Comparison of ENCODE assay signal across 8 cellular contexts in genomic region chr12:75437564-75437963, GRCh38. TPM values are rescaled to one million over a fixed set of nuclear protein-coding genes. Genes with fewer than 3 reads are reported as not detected.
A peak's percentile ranks its signal among the peaks of the same experiment; 100 is the strongest.
DNase-seq lines count a peak whose midpoint lies in the region; ATAC-seq and TF ChIP-seq lines count a peak whose summit lies in the region.

No MANE protein-coding gene starts in this region.

- no peak overlapping the region for H3K4me3 Mint-ChIP-seq in activated naive CD8-positive, alpha-beta T cell treated with anti-CD3 and anti-CD28 coated beads, Interleukin-2, amount 50 U/mL, for 24 hours
- no peak overlapping the region for H3K4me3 Mint-ChIP-seq in naive B cell
- H3K4me3 Mint-ChIP-seq in activated T-helper 2 cell treated with anti-CD3 and anti-CD28 coated beads, Interferon-gamma antibody, Interleukin-2, Interleukin-4, amounts not matched to agents 10 μg/mL and 5 μg/mL and 100 μg/mL, durations not matched to agents 14 hours and 24 hours and 36 hours (ENCODE audit: low read depth), result no peak overlapping the region

- intact Hi-C loops in activated T-helper 2 cell treated with anti-CD3 and anti-CD28 coated beads, Interferon-gamma antibody, Interleukin-2, Interleukin-4, amounts not matched to agents 10 μg/mL and 5 μg/mL and 100 μg/mL, durations not matched to agents 14 hours and 24 hours and 36 hours (cut with micrococcal nuclease), result no loop called here

- H3K36me3 Mint-ChIP-seq in activated naive CD8-positive, alpha-beta T cell treated with anti-CD3 and anti-CD28 coated beads, Interleukin-2, amount 50 U/mL, for 24 hours (ENCODE audit: low read depth), result no peaks in the 10 kb centered on the region
- H3K36me3 Mint-ChIP-seq in naive B cell, result peaks cover 0 to 10% of the 10 kb centered on the region in 2 donors
- no peaks in the 10 kb centered on the region for H3K36me3 Mint-ChIP-seq in activated T-helper 2 cell treated with anti-CD3 and anti-CD28 coated beads, Interferon-gamma antibody, Interleukin-2, Interleukin-4, amounts not matched to agents 10 μg/mL and 5 μg/mL and 100 μg/mL, durations not matched to agents 14 hours and 24 hours and 36 hours (ENCODE audit: low read depth)

- no peak for TF ChIP-seq CTCF in GM13976 (IDR thresholded peaks at IDR 0.05; ENCODE audit: borderline replicate concordance, control extremely low read depth, extremely low read depth, insufficient read depth, missing control alignments)

- in situ Hi-C loops in GM13976 (cut with MboI; ENCODE audit: low sequenced_read_pairs, unreplicated experiment), result no loop called here

- H3K27me3 Mint-ChIP-seq in activated naive CD8-positive, alpha-beta T cell treated with anti-CD3 and anti-CD28 coated beads, Interleukin-2, amount 50 U/mL, for 24 hours, result no peaks in the 10 kb centered on the region
- H3K27me3 Mint-ChIP-seq in naive B cell, result peaks cover 0 to 8% (median 5%) of the 10 kb centered on the region in 3 donors
- peaks cover 17% of the 10 kb centered on the region for H3K27me3 Mint-ChIP-seq in activated T-helper 2 cell treated with anti-CD3 and anti-CD28 coated beads, Interferon-gamma antibody, Interleukin-2, Interleukin-4, amounts not matched to agents 10 μg/mL and 5 μg/mL and 100 μg/mL, durations not matched to agents 14 hours and 24 hours and 36 hours (ENCODE audit: low read depth)

- DNase-seq in GM13976 (ENCODE audit: low spot score) (peak; percentile 9), naive B cell (peak; percentile 37), putamen (ENCODE audit: low spot score) (no peak), iPS-NIHi11 (ENCODE audit: low spot score) (no peak), NCI-H1092 treated with DMSO at 0.1 percent for 48 hours (lab: John Stamatoyannopoulos, UW) (no peak)
- no peak for DNase-seq in activated naive CD8-positive, alpha-beta T cell treated with anti-CD3 and anti-CD28 coated beads, Interleukin-2, amount 50 U/mL, for 24 hours
- no peak for DNase-seq in activated T-helper 2 cell treated with anti-CD3 and anti-CD28 coated beads, Interferon-gamma antibody, Interleukin-2, Interleukin-4, amounts not matched to agents 10 μg/mL and 5 μg/mL and 100 μg/mL, durations not matched to agents 14 hours and 24 hours and 36 hours (ENCODE audit: low spot score)

- peaks cover 6% of the 10 kb centered on the region for H3K9me3 Mint-ChIP-seq in activated naive CD8-positive, alpha-beta T cell treated with anti-CD3 and anti-CD28 coated beads, Interleukin-2, amount 50 U/mL, for 24 hours
- H3K9me3 Mint-ChIP-seq in naive B cell, result peaks cover 0 to 22% (median 8%) of the 10 kb centered on the region in 7 donors
- peaks cover 15% of the 10 kb centered on the region for H3K9me3 Mint-ChIP-seq in activated T-helper 2 cell treated with anti-CD3 and anti-CD28 coated beads, Interferon-gamma antibody, Interleukin-2, Interleukin-4, amounts not matched to agents 10 μg/mL and 5 μg/mL and 100 μg/mL, durations not matched to agents 14 hours and 24 hours and 36 hours

- H3K4me1 Mint-ChIP-seq in activated naive CD8-positive, alpha-beta T cell treated with anti-CD3 and anti-CD28 coated beads, Interleukin-2, amount 50 U/mL, for 24 hours, result peaks cover 6% of the 10 kb centered on the region
- peaks cover 0 to 4% (median 3%) of the 10 kb centered on the region in 3 donors for H3K4me1 Mint-ChIP-seq in naive B cell
- H3K4me1 Mint-ChIP-seq in activated T-helper 2 cell treated with anti-CD3 and anti-CD28 coated beads, Interferon-gamma antibody, Interleukin-2, Interleukin-4, amounts not matched to agents 10 μg/mL and 5 μg/mL and 100 μg/mL, durations not matched to agents 14 hours and 24 hours and 36 hours (ENCODE audit: low read depth), result peaks cover 4% of the 10 kb centered on the region

- no peak overlapping the region for H3K27ac Mint-ChIP-seq in activated naive CD8-positive, alpha-beta T cell treated with anti-CD3 and anti-CD28 coated beads, Interleukin-2, amount 50 U/mL, for 24 hours
- H3K27ac Mint-ChIP-seq in naive B cell, result peak overlapping the region in 1 of 6 donors; percentile 73
- H3K27ac Mint-ChIP-seq in activated T-helper 2 cell treated with anti-CD3 and anti-CD28 coated beads, Interferon-gamma antibody, Interleukin-2, Interleukin-4, amounts not matched to agents 10 μg/mL and 5 μg/mL and 100 μg/mL, durations not matched to agents 14 hours and 24 hours and 36 hours, result no peak overlapping the region

- ATAC-seq in HG03159 (IDR thresholded peaks at IDR 0.05; ENCODE audit: unreplicated experiment), result peak; percentile 77
- ATAC-seq in activated naive CD8-positive, alpha-beta T cell treated with anti-CD3 and anti-CD28 coated beads, Interleukin-2, amount 50 U/mL, for 24 hours, result peak; percentile 57
- peak; percentile 91 to 92 for ATAC-seq in naive B cell (ENCODE audit: low read depth in 2 of 2)

RNA-seq across cellular contexts. Expression of gene GLIPR1, which starts 43.0 kb away (rescaled TPM):
- 100 to 1,000 TPM; 238 to 289 (median 253) TPM for polyA plus RNA-seq in naive B cell (ENCODE audit: low read depth in 6 of 6)
- 7.4 and 7.6 TPM in 2 replicates for total RNA-seq in activated T-helper 2 cell treated with anti-CD3 and anti-CD28 coated beads, Interferon-gamma antibody, Interleukin-2, Interleukin-4, amounts not matched to agents 10 μg/mL and 5 μg/mL and 100 μg/mL, durations not matched to agents 14 hours and 24 hours and 36 hours

RNA-seq across cellular contexts. Expression of gene GLIPR1L2, which starts 46.7 kb away (rescaled TPM):
- polyA plus RNA-seq in naive B cell (ENCODE audit: low read depth in 6 of 6), result under 1 TPM in 4 of 6 donors, not detected in 2; 0.37 to 0.89 (median 0.59) TPM
- not detected in 2 replicates for total RNA-seq in activated T-helper 2 cell treated with anti-CD3 and anti-CD28 coated beads, Interferon-gamma antibody, Interleukin-2, Interleukin-4, amounts not matched to agents 10 μg/mL and 5 μg/mL and 100 μg/mL, durations not matched to agents 14 hours and 24 hours and 36 hours

Comparison
In these comparisons a context has a peak if more than half of its experiments do, and no peak if none do; other contexts are left out.
1. DNase-seq: peak in GM13976 (single experiment) and naive B cell (single experiment); none in activated naive CD8-positive, alpha-beta T cell treated with anti-CD3 and anti-CD28 coated beads, Interleukin-2, amount 50 U/mL, for 24 hours (single experiment), putamen (single experiment), iPS-NIHi11 (single experiment), activated T-helper 2 cell treated with anti-CD3 and anti-CD28 coated beads, Interferon-gamma antibody, Interleukin-2, Interleukin-4, amounts not matched to agents 10 μg/mL and 5 μg/mL and 100 μg/mL, durations not matched to agents 14 hours and 24 hours and 36 hours (single experiment) and NCI-H1092 treated with DMSO at 0.1 percent for 48 hours (single experiment).
2. Peak in every context shown above with its lines, with median percentiles within 50 percentile points of each other: ATAC-seq.